ENCODE assay signal across 1 cellular context in genomic region chr1:154272217-154272998, GRCh38.
TF ChIP-seq lines count a peak whose summit lies in the region.

Gene HAX1, plus strand, starts transcription at chr1:154272629. Its CDS starts 95 bp downstream, at chr1:154272724.

TF ChIP-seq in K562, 482 proteins besides CTCF, POLR2A, EP300 and RAD21 (continued from another document and continues in another):
- no peak for TF ChIP-seq YBX1 (IDR thresholded peaks at IDR 0.05)
- TF ChIP-seq MTA1 (IDR thresholded peaks at IDR 0.05; ENCODE audit: borderline replicate concordance), result peak; percentile 32; the same call in 1 of the 2 replicates
- peak; percentile 87 for TF ChIP-seq MTA3 (IDR thresholded peaks at IDR 0.05; ENCODE audit: borderline replicate concordance)
- no peak for TF ChIP-seq ASH1L (IDR thresholded peaks at IDR 0.05; ENCODE audit: borderline replicate concordance, low read depth, partially characterized antibody)
- peak; percentile 38; the same call in 1 of the 2 replicates for TF ChIP-seq ZBTB9 (CRISPR knock-in tag; IDR thresholded peaks at IDR 0.05)
- no peak for TF ChIP-seq SNAPC5 (CRISPR knock-in tag; IDR thresholded peaks at IDR 0.05)
- no peak for TF ChIP-seq ZNF584 (CRISPR knock-in tag; IDR thresholded peaks at IDR 0.05; ENCODE audit: low read depth)
- peak; percentile 52 to 77; a peak in 3 of 4 replicates for TF ChIP-seq MNT (conservative IDR thresholded peaks at IDR 0.05)
- TF ChIP-seq CBX2 (IDR thresholded peaks at IDR 0.05; ENCODE audit: insufficient read depth, low read length, poor library complexity, severe bottlenecking), result no peak
- TF ChIP-seq FOXK1 (CRISPR knock-in tag; IDR thresholded peaks at IDR 0.05; ENCODE audit: borderline replicate concordance), result no peak
- no peak for TF ChIP-seq ARNT (IDR thresholded peaks at IDR 0.05)
- no peak for TF ChIP-seq MLX (CRISPR knock-in tag; conservative IDR thresholded peaks at IDR 0.05)
- no peak for TF ChIP-seq ZNF224 (CRISPR knock-in tag; IDR thresholded peaks at IDR 0.05)
- TF ChIP-seq ELF1 (tag; IDR thresholded peaks at IDR 0.05), result no peak; the same call in 1 of the 2 replicates
- TF ChIP-seq PURB (CRISPR knock-in tag; IDR thresholded peaks at IDR 0.05; ENCODE audit: low read depth), result no peak
- no peak; the same call in 1 of the 2 replicates for TF ChIP-seq MGA (IDR thresholded peaks at IDR 0.05)
- TF ChIP-seq RCOR1 (IDR thresholded peaks at IDR 0.05; ENCODE audit: borderline replicate concordance in 1 of 2, low read depth in 2 of 2, low read length in 2 of 2), result peak; percentile 17 to 89; a peak in 3 of 4 replicates
- no peak for TF ChIP-seq ZNF644 (tag; IDR thresholded peaks at IDR 0.05; ENCODE audit: low read depth)
- TF ChIP-seq ZNF436 (CRISPR knock-in tag; IDR thresholded peaks at IDR 0.05), result no peak
- TF ChIP-seq PHF21A (IDR thresholded peaks at IDR 0.05; ENCODE audit: borderline replicate concordance, low read depth), result 0 out of 2 replicates have a peak, but pooled peaks have one; percentile 48
- no peak for TF ChIP-seq TCFL5 (CRISPR knock-in tag; conservative IDR thresholded peaks at IDR 0.05)
- TF ChIP-seq GTF2E2 (tag; IDR thresholded peaks at IDR 0.05), result peak; percentile 84
- TF ChIP-seq U2AF2 (optimal IDR thresholded peaks at IDR 0.05; ENCODE audit: low read depth, low read length), result no peak
- 0 out of 2 replicates have a peak, but pooled peaks have one; percentile 16 for TF ChIP-seq THRB (CRISPR knock-in tag; conservative IDR thresholded peaks at IDR 0.05)
- peak; percentile 71 for TF ChIP-seq RBM39 (optimal IDR thresholded peaks at IDR 0.05; ENCODE audit: low read depth, low read length)
- no peak for TF ChIP-seq USF1 (CRISPR knock-in tag; IDR thresholded peaks at IDR 0.05)
- TF ChIP-seq MLLT1 (IDR thresholded peaks at IDR 0.05), result no peak
- TF ChIP-seq BCL6 (CRISPR knock-in tag; IDR thresholded peaks at IDR 0.05), result no peak
- no peak for TF ChIP-seq KAT8 (IDR thresholded peaks at IDR 0.05; ENCODE audit: low read depth)
- peak; percentile 41; the same call in 1 of the 2 replicates for TF ChIP-seq NR2C2 (CRISPR knock-in tag; IDR thresholded peaks at IDR 0.05)
- TF ChIP-seq NR2C2 (tag; IDR thresholded peaks at IDR 0.05), result peak; percentile 46; the same call in 1 of the 2 replicates
- TF ChIP-seq E2F3 (CRISPR knock-in tag; IDR thresholded peaks at IDR 0.05), result no peak
- TF ChIP-seq STAT6 (CRISPR knock-in tag; IDR thresholded peaks at IDR 0.05), result 0 out of 2 replicates have a peak, but pooled peaks have one; percentile 29
- TF ChIP-seq ZNF197 (CRISPR knock-in tag; IDR thresholded peaks at IDR 0.05; ENCODE audit: low read depth), result no peak
- no peak for TF ChIP-seq MECOM (CRISPR knock-in tag; IDR thresholded peaks at IDR 0.05)
- peak; percentile 80; the same call in 1 of the 2 replicates for TF ChIP-seq PHF8 (IDR thresholded peaks at IDR 0.05; ENCODE audit: borderline replicate concordance, low read length)
